9 cellular contexts compared by ENCODE assay signal in genomic region chr5:69007726-69008368, GRCh38.
DNase-seq lines count a peak whose midpoint lies in the region; ATAC-seq, FAIRE-seq and TF ChIP-seq lines count a peak whose summit lies in the region.
"Had no signal": no experiment of that assay in that cellular context is flagged by ENCODE, and none has a peak within 500 bp of the region (broad histone marks: within the 10 kb centered on the region; RNA-seq: fewer than 3 reads in every experiment).

No MANE protein-coding gene starts in this region.

- peak; percentile 48 for DNase-seq in NCI-H345 (lab: John Stamatoyannopoulos, UW)
- DNase-seq in NCI-H345 treated with DMSO at 0.1 percent for 48 hours (lab: John Stamatoyannopoulos, UW; ENCODE audit: unreplicated experiment), result no peak
- DNase-seq in NCI-H1694 (lab: John Stamatoyannopoulos, UW), result peak; percentile 39
- peak; percentile 52 for DNase-seq in activated B cell treated with CpG ODN at 0.5 μM for 24 hours
- peak; percentile 72 for DNase-seq in bronchial epithelial cell (ENCODE audit: low read depth)
- peak; percentile 73 for DNase-seq in kidney tubule cell (ENCODE audit: low spot score)
- peak; percentile 72 for DNase-seq in stimulated activated CD4-positive, alpha-beta T cell treated with anti-CD3 and anti-CD28 coated beads, Interleukin-4, amount 100 ng/mL, for 24 hours

- H3K27me3 ChIP-seq in bronchial epithelial cell (ENCODE audit: control insufficient read depth, insufficient read depth, low read length), result no peaks in the 10 kb centered on the region

- CTCF ChIA-PET in activated B cell treated with CpG ODN at 0.5 μM for 24 hours (lab: Charles Lee), result interaction anchor here (0.6 to 3.5 kb wide), 5 partner anchors 9 to 725 kb away, joined by 3 to 27 read pairs (median 3); no protein-coding TSS in a partner anchor

- H3K4me3 ChIP-seq in bronchial epithelial cell (ENCODE audit: low read depth, low read length), result no peak overlapping the region

- TF ChIP-seq CTCF in activated B cell treated with CpG ODN at 0.5 μM for 24 hours (IDR thresholded peaks at IDR 0.05), result peak; percentile 72
- peak; percentile 90 for TF ChIP-seq CTCF in bronchial epithelial cell (IDR thresholded peaks at IDR 0.05; ENCODE audit: insufficient read depth, low read length, severe bottlenecking)

- no peaks in the 10 kb centered on the region for H3K36me3 Mint-ChIP-seq in activated B cell treated with CpG ODN at 0.5 μM for 24 hours (ENCODE audit: low read depth)

- H3K4me1 Mint-ChIP-seq in activated B cell treated with CpG ODN at 0.5 μM for 24 hours, result no peaks in the 10 kb centered on the region

- no peaks in the 10 kb centered on the region for H3K36me3 ChIP-seq in bronchial epithelial cell (ENCODE audit: control insufficient read depth, insufficient read depth, low read length)

- peaks cover 37% of the 10 kb centered on the region for H3K27me3 Mint-ChIP-seq in activated B cell treated with CpG ODN at 0.5 μM for 24 hours

- peak; percentile 89 for ATAC-seq in HG02588 (IDR thresholded peaks at IDR 0.05; ENCODE audit: unreplicated experiment)
- ATAC-seq in activated B cell treated with CpG ODN at 0.5 μM for 24 hours (ENCODE audit: low read depth), result peak; percentile 77

- H3K4me3 Mint-ChIP-seq in activated B cell treated with CpG ODN at 0.5 μM for 24 hours, result no peak overlapping the region

- no peak overlapping the region for H3K27ac Mint-ChIP-seq in activated B cell treated with CpG ODN at 0.5 μM for 24 hours

- H3K9me3 Mint-ChIP-seq in activated B cell treated with CpG ODN at 0.5 μM for 24 hours, result no peaks in the 10 kb centered on the region

- FAIRE-seq in bronchial epithelial cell (lab: Jason Lieb, UNC), result no peak
- FAIRE-seq: G401.6 had no signal

- intact Hi-C loops in activated B cell treated with CpG ODN at 0.5 μM for 24 hours (cut with micrococcal nuclease), result loop anchor here (1.0 kb wide), 2 partner anchors 544 to 722 kb away; no protein-coding TSS in a partner anchor

- POLR2A ChIA-PET in activated B cell treated with CpG ODN at 0.5 μM for 24 hours (lab: Charles Lee), result no interaction called here
